20 cellular contexts compared by ENCODE assay signal in genomic region chr1:41338820-41339219, GRCh38. TPM values are rescaled to one million over a fixed set of nuclear protein-coding genes. Genes with fewer than 3 reads are reported as not detected.
DNase-seq lines count a peak whose midpoint lies in the region; ATAC-seq, FAIRE-seq and TF ChIP-seq lines count a peak whose summit lies in the region.
"Had no signal": no experiment of that assay in that cellular context is flagged by ENCODE, and none has a peak within 500 bp of the region (broad histone marks: within the 10 kb centered on the region; RNA-seq: fewer than 3 reads in every experiment).

No MANE protein-coding gene starts in this region.

- H3K4me1 ChIP-seq in A549: peaks cover 12% of the 10 kb centered on the region; the same call in 1 of the 3 replicates
- peaks cover 0 to 4% of the 10 kb centered on the region in 2 experiments; a peak in 3 of 5 replicates for H3K4me1 ChIP-seq in K562 (replicated peaks in 1 of 2; ENCODE audit: control insufficient read depth in 2 of 2, insufficient read depth in 2 of 2, low read length in 2 of 2)
- H3K4me1 ChIP-seq: BE2C had no signal

- no peak overlapping the region for H2AFZ ChIP-seq in K562 (ENCODE audit: low read depth, low read length)

- H3K27me3 ChIP-seq in K562 (ENCODE audit: control insufficient read depth in 2 of 2, insufficient read depth in 2 of 2, low read length in 2 of 2): peaks cover 0 to 2% of the 10 kb centered on the region in 2 experiments; a peak in 1 of 5 replicates
- H3K27me3 ChIP-seq: BE2C had no signal

- FAIRE-seq in A549 (lab: Jason Lieb, UNC) (no peak), G401.6 (lab: Jason Lieb, UNC) (peak; percentile 79), K562 (lab: Jason Lieb, UNC) (no peak)
- FAIRE-seq: GM12878, H1, HTR-8/SVneo had no signal

- H3K9me1 ChIP-seq in K562 (ENCODE audit: control insufficient read depth, insufficient read depth, low read length): no peaks in the 10 kb centered on the region

- CTCF ChIA-PET in A549 (lab: Yijun Ruan, JAX) (no interaction called here), K562 (lab: Yijun Ruan, JAX; ENCODE audit: low intra/inter-chr PET ratio) (no interaction called here)

- no peak overlapping the region for H3K27ac ChIP-seq in A549
- H3K27ac ChIP-seq in K562 (ENCODE audit: extremely low read depth, low read depth, low read length): no peak overlapping the region
- H3K27ac ChIP-seq: KMS-11 had no signal

- peaks cover 13% of the 10 kb centered on the region; the same call in 2 of the 3 replicates for H3K9me3 ChIP-seq in A549
- H3K9me3 ChIP-seq in K562 (replicated peaks; ENCODE audit: control insufficient read depth, insufficient read depth, low read depth, low read length): no peaks in the 10 kb centered on the region
- H3K9me3 ChIP-seq: BE2C had no signal

- TF ChIP-seq POLR2A in A549 (IDR thresholded peaks at IDR 0.05; ENCODE audit: low read length) (no peak), K562 (conservative IDR thresholded peaks at IDR 0.05) (no peak)

- H3K4me3 ChIP-seq in A549: no peak overlapping the region
- H3K4me3 ChIP-seq in K562: no peak overlapping the region
- H3K4me3 ChIP-seq: GM12878 had no signal

- no peak overlapping the region for H3K9ac ChIP-seq in K562 (ENCODE audit: insufficient read depth in 1 of 2, low read depth in 2 of 2, low read length in 2 of 2)
- H3K9ac ChIP-seq: KMS-11 had no signal

- H3K36me3 ChIP-seq in K562 (ENCODE audit: control insufficient read depth, insufficient read depth, low read length): no peaks in the 10 kb centered on the region
- H3K36me3 ChIP-seq: BE2C had no signal

- no peak for TF ChIP-seq CTCF in A549 (IDR thresholded peaks at IDR 0.05)
- no peak for TF ChIP-seq CTCF in K562 (IDR thresholded peaks at IDR 0.05 in 2 of 3, conservative IDR thresholded peaks at IDR 0.05 in 1 of 3; ENCODE audit: insufficient read depth in 2 of 3, low read depth in 1 of 3, low read length in 3 of 3)

- DNase-seq in A549 (ENCODE audit: low read depth in 1 of 2, low spot score in 1 of 2) (no peak), NCI-H2029 (lab: John Stamatoyannopoulos, UW) (peak; percentile 69), K562 (ENCODE audit: extremely low read depth in 1 of 4, low spot score in 3 of 4) (no peak)
- DNase-seq: ACHN; BE2C; C1 segment of cervical spinal cord; CD4-positive, CD25-positive, alpha-beta regulatory T cell; CD8-positive, alpha-beta memory T cell; COR-L47; DMS79 treated with DMSO at 0.1 percent for 48 hours; H9 had no signal

- in situ Hi-C loops in K562 (cut with MboI): no loop called here

- TF ChIP-seq RAD21 in A549 (conservative IDR thresholded peaks at IDR 0.05 in 1 of 2, IDR thresholded peaks at IDR 0.05 in 1 of 2): no peak
- TF ChIP-seq RAD21 in K562 (CRISPR knock-in tag; conservative IDR thresholded peaks at IDR 0.05 in 1 of 2, IDR thresholded peaks at IDR 0.05 in 1 of 2): no peak

- H4K20me1 ChIP-seq in K562 (replicated peaks; ENCODE audit: control insufficient read depth, insufficient read depth, low read length): no peaks in the 10 kb centered on the region

- POLR2A ChIA-PET in A549 (lab: Yijun Ruan, JAX) (no interaction called here), K562 (lab: Yijun Ruan, JAX) (no interaction called here)

- 28% methylated on average over 1 of the region's 1 CpG for WGBS in A549 (ENCODE audit: missing lambda C conversion rate)
- WGBS in K562 (ENCODE audit: insufficient coverage, low coverage, missing lambda C conversion rate): 3% methylated on average over 1 of the region's 1 CpG

- TF ChIP-seq EP300 in A549 (IDR thresholded peaks at IDR 0.05) (no peak), K562 (IDR thresholded peaks at IDR 0.05; ENCODE audit: low read length) (no peak)

- no peaks in the 10 kb centered on the region for H3K79me2 ChIP-seq in K562 (ENCODE audit: control insufficient read depth, insufficient read depth, low read length)

- no peak overlapping the region for H3K4me2 ChIP-seq in A549
- no peak overlapping the region for H3K4me2 ChIP-seq in K562 (ENCODE audit: insufficient read depth, low read length)
- H3K4me2 ChIP-seq: KMS-11 had no signal

- ATAC-seq in A549 (no peak), K562 (no peak), GM19452 (IDR thresholded peaks at IDR 0.05; ENCODE audit: unreplicated experiment) (no peak), HG03457 (IDR thresholded peaks at IDR 0.05; ENCODE audit: unreplicated experiment) (no peak), HG03354 (IDR thresholded peaks at IDR 0.05; ENCODE audit: poor library complexity, severe bottlenecking, unreplicated experiment) (no peak)
- ATAC-seq: GM12878 had no signal

- intact Hi-C loops in K562 (cut with micrococcal nuclease): no loop called here

- BruUV-seq in K562 (replicated peaks; lab: Mats Ljungman, UMichigan): no TSS peak

TF ChIP-seq in A549, 52 proteins besides CTCF, POLR2A, EP300 and RAD21:
- TF ChIP-seq FOXS1 (CRISPR knock-in tag; IDR thresholded peaks at IDR 0.05) (peak; percentile 96; the same call in 1 of the 2 replicates), NFE2L2 (conservative IDR thresholded peaks at IDR 0.05; ENCODE audit: low read length) (no peak)

TF ChIP-seq in K562, 482 proteins besides CTCF, POLR2A, EP300 and RAD21 (continues in another document):
- no peak for TF ChIP-seq DLX4 (CRISPR knock-in tag; IDR thresholded peaks at IDR 0.05)
- TF ChIP-seq JUN (IDR thresholded peaks at IDR 0.05; ENCODE audit: borderline replicate concordance, low read depth, low read length): no peak
- TF ChIP-seq JUN (CRISPR knock-in tag; IDR thresholded peaks at IDR 0.05; ENCODE audit: borderline replicate concordance): no peak
- TF ChIP-seq ZNF280A (IDR thresholded peaks at IDR 0.05; ENCODE audit: low read depth, partially characterized antibody): peak; percentile 61
- TF ChIP-seq, protein P1, sequence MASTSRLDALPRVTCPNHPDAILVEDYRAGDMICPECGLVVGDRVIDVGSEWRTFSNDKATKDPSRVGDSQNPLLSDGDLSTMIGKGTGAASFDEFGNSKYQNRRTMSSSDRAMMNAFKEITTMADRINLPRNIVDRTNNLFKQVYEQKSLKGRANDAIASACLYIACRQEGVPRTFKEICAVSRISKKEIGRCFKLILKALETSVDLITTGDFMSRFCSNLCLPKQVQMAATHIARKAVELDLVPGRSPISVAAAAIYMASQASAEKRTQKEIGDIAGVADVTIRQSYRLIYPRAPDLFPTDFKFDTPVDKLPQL (IDR thresholded peaks at IDR 0.05; ENCODE audit: extremely low read depth, insufficient read length): no peak
- TF ChIP-seq, protein P2, sequence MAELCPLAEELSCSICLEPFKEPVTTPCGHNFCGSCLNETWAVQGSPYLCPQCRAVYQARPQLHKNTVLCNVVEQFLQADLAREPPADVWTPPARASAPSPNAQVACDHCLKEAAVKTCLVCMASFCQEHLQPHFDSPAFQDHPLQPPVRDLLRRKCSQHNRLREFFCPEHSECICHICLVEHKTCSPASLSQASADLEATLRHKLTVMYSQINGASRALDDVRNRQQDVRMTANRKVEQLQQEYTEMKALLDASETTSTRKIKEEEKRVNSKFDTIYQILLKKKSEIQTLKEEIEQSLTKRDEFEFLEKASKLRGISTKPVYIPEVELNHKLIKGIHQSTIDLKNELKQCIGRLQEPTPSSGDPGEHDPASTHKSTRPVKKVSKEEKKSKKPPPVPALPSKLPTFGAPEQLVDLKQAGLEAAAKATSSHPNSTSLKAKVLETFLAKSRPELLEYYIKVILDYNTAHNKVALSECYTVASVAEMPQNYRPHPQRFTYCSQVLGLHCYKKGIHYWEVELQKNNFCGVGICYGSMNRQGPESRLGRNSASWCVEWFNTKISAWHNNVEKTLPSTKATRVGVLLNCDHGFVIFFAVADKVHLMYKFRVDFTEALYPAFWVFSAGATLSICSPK (IDR thresholded peaks at IDR 0.05; ENCODE audit: borderline replicate concordance): no peak

RNA-seq across cellular contexts. Expression of gene FOXO6, which starts 22.4 kb away (rescaled TPM):
- polyA plus RNA-seq in A549 (2011; rRNA removed): 0.05 and 0.10 TPM in 2 replicates
- polyA plus RNA-seq in A549 (2012; cell fraction: cytosol; rRNA removed): 0.16 and 0.27 TPM in 2 replicates
- 0.22 and 0.47 TPM in 2 replicates for polyA plus RNA-seq in A549 (2012; cell fraction: nucleus; rRNA removed)
- 0.18 to 0.25 TPM (median 0.22 TPM) in 3 replicates for polyA plus RNA-seq in A549 (2017; fragmentation: RNase III; extraction: RNeasy Plus Mini Kit Qiagen cat#74134 plus additional on column Dnase treatment)
- polyA minus RNA-seq in A549 (2011; rRNA and poly(A)+ RNA removed): 0.15 and 0.17 TPM in 2 replicates
- not detected in 2 replicates for total RNA-seq in K562 (2011; cell fraction: chromatin; rRNA removed; ENCODE audit: low replicate concordance)
- 0.17 and 0.53 TPM in 2 replicates for total RNA-seq in K562 (2011; cell fraction: nucleolus; rRNA removed)
- not detected in 2 replicates for total RNA-seq in K562 (2011; cell fraction: nucleoplasm; rRNA removed)
- 0.08 TPM in 1 of 2 replicates, not detected in the other for total RNA-seq in K562 (2014; rRNA removed)
- not detected in 2 replicates for total RNA-seq in K562 (2014; rRNA removed; fragmentation: Illumina TruSeq; extraction: Trizol)
- total RNA-seq in K562 (2015; rRNA removed; fragmentation: Illumina TruSeq; extraction: Trizol): 0.04 TPM in 1 of 2 replicates, not detected in the other
- 0.31 and 0.38 TPM in 2 replicates for total RNA-seq in K562 (2021)
- not detected in 2 replicates for polyA plus RNA-seq in K562 (2011; rRNA removed)
- not detected in 2 replicates for polyA plus RNA-seq in K562 (2011; cell fraction: cytosol; rRNA removed)
- 0.04 and 0.06 TPM in 2 replicates for polyA plus RNA-seq in K562 (2011; cell fraction: nucleus; rRNA removed)
- polyA plus RNA-seq in K562 (2012): 0.18 and 0.51 TPM in 2 replicates
- polyA plus RNA-seq in K562 (2014; fragmentation: Illumina TruSeq; extraction: Trizol): 0.10 TPM in 1 of 2 replicates, not detected in the other
- not detected for polyA plus RNA-seq in K562 (2014; fragmentation: Nextera tagmentation; extraction: Ambion mirVana)
- 0.13 and 0.43 TPM in 2 replicates for polyA plus RNA-seq in K562 (2014; rRNA removed)
- 0.14 TPM in 1 of 2 replicates, not detected in the other for polyA minus RNA-seq in K562 (2011; rRNA and poly(A)+ RNA removed)
- not detected in 2 replicates for polyA minus RNA-seq in K562 (2011; cell fraction: cytosol; rRNA and poly(A)+ RNA removed)
- 0.22 and 0.27 TPM in 2 replicates for polyA minus RNA-seq in K562 (2011; cell fraction: nucleus; rRNA and poly(A)+ RNA removed)
- total RNA-seq: GM12878 had no signal
- polyA plus RNA-seq: CD4-positive, CD25-positive, alpha-beta regulatory T cell; CD8-positive, alpha-beta memory T cell; IgD-negative memory B cell had no signal

Comparison
In these comparisons a context has a peak if more than half of its experiments do, and no peak if none do; other contexts are left out.
1. Of the 35 proteins assayed by ChIP-seq in both K562 and A549: peak only in K562: EHMT2; only in A549: none; in both: none; in neither: 34.